Comparison of ENCODE assay signal across 1 cellular context in genomic region chr5:180090098-180090768, GRCh38.
TF ChIP-seq lines count a peak whose summit lies in the region.

No MANE protein-coding gene starts in this region.

TF ChIP-seq in HCT116, 20 proteins besides CTCF, POLR2A, EP300 and RAD21 (continued from another document):
- TF ChIP-seq TCF7L2 (IDR thresholded peaks at IDR 0.05; ENCODE audit: borderline replicate concordance, extremely low read depth, insufficient read depth, insufficient read length) = no peak
TF ChIP-seq in HCT116: peak in this region for 2.
